1 cellular context compared by ENCODE assay signal in genomic region chr16:87806246-87806607, GRCh38.
TF ChIP-seq lines count a peak whose summit lies in the region.

No MANE protein-coding gene starts in this region.

TF ChIP-seq in HepG2, 621 proteins besides CTCF, POLR2A, EP300 and RAD21 (continued from another document):
- TF ChIP-seq ZBTB4 (CRISPR knock-in tag; IDR thresholded peaks at IDR 0.05; ENCODE audit: borderline replicate concordance) (peak; percentile 82; the same call in 1 of the 2 replicates), SKIL (CRISPR knock-in tag; IDR thresholded peaks at IDR 0.05; ENCODE audit: borderline replicate concordance) (no peak), FOSL2 (CRISPR knock-in tag; IDR thresholded peaks at IDR 0.05) (peak; percentile 19; the same call in 1 of the 2 replicates), ATF7 (IDR thresholded peaks at IDR 0.05) (no peak), ATF7 (CRISPR knock-in tag; IDR thresholded peaks at IDR 0.05) (0 out of 2 replicates have a peak, but pooled peaks have one; percentile 3), HMG20A (CRISPR knock-in tag; IDR thresholded peaks at IDR 0.05; ENCODE audit: borderline replicate concordance) (no peak), ZNF513 (CRISPR knock-in tag; conservative IDR thresholded peaks at IDR 0.05) (0 out of 2 replicates have a peak, but pooled peaks have one; percentile 34), ELK4 (CRISPR knock-in tag; IDR thresholded peaks at IDR 0.05; ENCODE audit: borderline replicate concordance) (no peak), NR2F6 (IDR thresholded peaks at IDR 0.05) (no peak), NR2F6 (CRISPR knock-in tag; IDR thresholded peaks at IDR 0.05) (no peak), BHLHE40 (IDR thresholded peaks at IDR 0.05; ENCODE audit: low read length) (0 out of 2 replicates have a peak, but pooled peaks have one; percentile 23), HMGXB4 (CRISPR knock-in tag; IDR thresholded peaks at IDR 0.05; ENCODE audit: borderline replicate concordance in 1 of 2, low read depth in 1 of 2) (0 out of 4 replicates have a peak, but pooled peaks of 1 of the 2 experiments have one; percentile 3), UBTF (CRISPR knock-in tag; IDR thresholded peaks at IDR 0.05) (0 out of 2 replicates have a peak, but pooled peaks have one; percentile 16), HNRNPLL (IDR thresholded peaks at IDR 0.05; ENCODE audit: low read depth, low read length, poor library complexity, severe bottlenecking) (peak; percentile 18), HOXD1 (CRISPR knock-in tag; IDR thresholded peaks at IDR 0.05) (0 out of 2 replicates have a peak, but pooled peaks have one; percentile 14), MXI1 (IDR thresholded peaks at IDR 0.05; ENCODE audit: borderline replicate concordance, low read depth, low read length) (0 out of 3 replicates have a peak, but pooled peaks have one; percentile 9)
